ENCODE assay signal across 11 cellular contexts in genomic region chr7:2800923-2801682, GRCh38. TPM values are rescaled to one million over a fixed set of nuclear protein-coding genes. Genes with fewer than 3 reads are reported as not detected.
A peak's percentile ranks its signal among the peaks of the same experiment; 100 is the strongest.
DNase-seq lines count a peak whose midpoint lies in the region; ATAC-seq and TF ChIP-seq lines count a peak whose summit lies in the region.
"Had no signal": no experiment of that assay in that cellular context is flagged by ENCODE, and none has a peak within 500 bp of the region (broad histone marks: within the 10 kb centered on the region; RNA-seq: fewer than 3 reads in every experiment).

No MANE protein-coding gene starts in this region.

- H3K4me1 Mint-ChIP-seq in activated T-cell treated with anti-CD3 and anti-CD28 coated beads, Interleukin-2, amount 50 U/mL, for 72 hours (ENCODE audit: low read depth): peaks cover 57% of the 10 kb centered on the region
- H3K4me1 Mint-ChIP-seq in brain: peaks cover 81% of the 10 kb centered on the region

- H3K27ac Mint-ChIP-seq in activated T-cell treated with anti-CD3 and anti-CD28 coated beads, Interleukin-2, amount 50 U/mL, for 72 hours: peak overlapping the region; percentile 64
- H3K27ac Mint-ChIP-seq in brain: peak overlapping the region in 3 of 5 experiments; percentile 83 to 86 (median 84)

- H3K4me1 ChIP-seq in vagina: peaks cover 35% of the 10 kb centered on the region
- peaks cover 6% of the 10 kb centered on the region for H3K4me1 ChIP-seq in prostate gland (replicated peaks)

- peak; percentile 65 to 70 for ATAC-seq in activated T-cell treated with anti-CD3 and anti-CD28 coated beads, Interleukin-2, amount 50 U/mL, for 72 hours (replicated peaks in 1 of 2)
- ATAC-seq in HG03520 (IDR thresholded peaks at IDR 0.05; ENCODE audit: unreplicated experiment): no peak

- TF ChIP-seq POLR2A in vagina (IDR thresholded peaks at IDR 0.05) (no peak), prostate gland (IDR thresholded peaks at IDR 0.05) (no peak)

- intact Hi-C loops in vagina (cut with DNase I) (no loop called here), prostate gland (cut with DNase I) (no loop called here)

- peak; percentile 26 to 29 for DNase-seq in activated T-cell treated with anti-CD3 and anti-CD28 coated beads, Interleukin-2, amount 50 U/mL, for 72 hours
- DNase-seq in activated T-cell treated with anti-CD3 and anti-CD28 coated beads, Interleukin-2, amount 50 U/mL, for 1 hour: no peak
- peak; percentile 41 for DNase-seq in mesenteric fat pad (ENCODE audit: low spot score)
- no peak for DNase-seq in vagina (ENCODE audit: extremely low spot score in 2 of 2)
- no peak for DNase-seq in NCI-H1105 (lab: John Stamatoyannopoulos, UW)
- DNase-seq in prostate gland (ENCODE audit: low spot score): no peak
- DNase-seq: BE2C, esophagus squamous epithelium, NCI-H774 had no signal

- H3K27me3 ChIP-seq in vagina (no peaks in the 10 kb centered on the region), prostate gland (replicated peaks; ENCODE audit: insufficient read depth) (no peaks in the 10 kb centered on the region)
- H3K27me3 ChIP-seq: BE2C, esophagus squamous epithelium had no signal

- no peaks in the 10 kb centered on the region for H3K27me3 Mint-ChIP-seq in activated T-cell treated with anti-CD3 and anti-CD28 coated beads, Interleukin-2, amount 50 U/mL, for 72 hours (ENCODE audit: low read depth)
- H3K27me3 Mint-ChIP-seq in brain: no peaks in the 10 kb centered on the region

- peak overlapping the region; percentile 54 for H3K27ac ChIP-seq in vagina
- H3K27ac ChIP-seq in prostate gland: no peak overlapping the region

- no peaks in the 10 kb centered on the region for H3K36me3 Mint-ChIP-seq in activated T-cell treated with anti-CD3 and anti-CD28 coated beads, Interleukin-2, amount 50 U/mL, for 72 hours (ENCODE audit: insufficient read depth in 2 of 2)
- H3K36me3 Mint-ChIP-seq in brain: peaks cover 43% of the 10 kb centered on the region

- H3K4me3 Mint-ChIP-seq in activated T-cell treated with anti-CD3 and anti-CD28 coated beads, Interleukin-2, amount 50 U/mL, for 72 hours: peak overlapping the region; percentile 73 to 77
- peak overlapping the region in 2 of 5 experiments; percentile 3 to 76 for H3K4me3 Mint-ChIP-seq in brain

- no peaks in the 10 kb centered on the region for H3K9me3 Mint-ChIP-seq in activated T-cell treated with anti-CD3 and anti-CD28 coated beads, Interleukin-2, amount 50 U/mL, for 72 hours
- H3K9me3 Mint-ChIP-seq in brain: peaks cover 0 to 10% (median 3%) of the 10 kb centered on the region in 5 experiments

- H3K4me3 ChIP-seq in vagina (no peak overlapping the region), prostate gland (no peak overlapping the region)
- H3K4me3 ChIP-seq: esophagus squamous epithelium had no signal

- H3K9me3 ChIP-seq in vagina (no peaks in the 10 kb centered on the region), prostate gland (no peaks in the 10 kb centered on the region)
- H3K9me3 ChIP-seq: BE2C, esophagus squamous epithelium had no signal

- H3K36me3 ChIP-seq in vagina (no peaks in the 10 kb centered on the region), prostate gland (no peaks in the 10 kb centered on the region)
- H3K36me3 ChIP-seq: BE2C, esophagus squamous epithelium had no signal

- 81% methylated on average over 16 of the region's 16 CpGs for WGBS in prostate gland

- no peak for TF ChIP-seq CTCF in brain (conservative IDR thresholded peaks at IDR 0.05)
- TF ChIP-seq CTCF in vagina (IDR thresholded peaks at IDR 0.05): no peak
- no peak for TF ChIP-seq CTCF in prostate gland (IDR thresholded peaks at IDR 0.05)

RNA-seq across cellular contexts. Expression of gene GNA12, which starts 43.0 kb away (rescaled TPM):
- total RNA-seq in activated T-cell treated with anti-CD3 and anti-CD28 coated beads, Interleukin-2, amount 50 U/mL, for 72 hours: 10 to 100 TPM; 37.0 to 46.6 TPM
- 68.0 TPM for polyA plus RNA-seq in brain (ENCODE audit: insufficient read depth, low read depth, low replicate concordance)
- 70.1 TPM for total RNA-seq in mesenteric fat pad
- 29.5 TPM for total RNA-seq in vagina
- 100 to 1,000 TPM in 1 of 2 donors, 10 to 100 TPM in 1; 22.6 to 102 TPM for total RNA-seq in prostate gland

Comparison
In these comparisons a context has a peak if more than half of its experiments do, and no peak if none do; other contexts are left out.
1. DNase-seq: peak in activated T-cell treated with anti-CD3 and anti-CD28 coated beads, Interleukin-2, amount 50 U/mL, for 72 hours (2 of 2) and mesenteric fat pad (single experiment); none in activated T-cell treated with anti-CD3 and anti-CD28 coated beads, Interleukin-2, amount 50 U/mL, for 1 hour (single experiment), vagina (0 of 2), NCI-H1105 (single experiment) and prostate gland (single experiment).